Comparison of ENCODE assay signal across 8 cellular contexts in genomic region chr12:18430425-18431048, GRCh38.
DNase-seq lines count a peak whose midpoint lies in the region; ATAC-seq, FAIRE-seq and TF ChIP-seq lines count a peak whose summit lies in the region.

No MANE protein-coding gene starts in this region.

- H3K4me3 ChIP-seq in DOHH2 (ENCODE audit: low read length) (no peak overlapping the region), bronchial epithelial cell (ENCODE audit: low read depth, low read length) (no peak overlapping the region)

- no peak overlapping the region for H4K5ac ChIP-seq in H9 (ENCODE audit: insufficient read length, low read depth, low read length)

- no peak overlapping the region for H2AFZ ChIP-seq in H9 (ENCODE audit: low read length)

- H3K23me2 ChIP-seq in H9 (ENCODE audit: insufficient read length, low read depth, low read length, poor library complexity, severe bottlenecking): no peaks in the 10 kb centered on the region

- H3K4me1 Mint-ChIP-seq in H9: peaks cover 16 to 24% of the 10 kb centered on the region in 2 experiments

- no peaks in the 10 kb centered on the region for H3K36me3 Mint-ChIP-seq in H9 (ENCODE audit: insufficient read depth in 1 of 3, low read depth in 3 of 3)

- H3T11ph ChIP-seq in H9 (ENCODE audit: low read length): no peak overlapping the region

- no peak for FAIRE-seq in bronchial epithelial cell (lab: Jason Lieb, UNC)

- H3K4ac ChIP-seq in H9 (ENCODE audit: low read depth, low read length): no peak overlapping the region

- H4K91ac ChIP-seq in H9 (ENCODE audit: insufficient read length, low read depth, low read length): no peak overlapping the region

- no peaks in the 10 kb centered on the region for H3K9me2 ChIP-seq in DOHH2 (replicated peaks; ENCODE audit: control insufficient read depth, low read length)

- H3K27me3 Mint-ChIP-seq in H9 (ENCODE audit: low read depth): no peaks in the 10 kb centered on the region

- no peak overlapping the region for H2BK20ac ChIP-seq in H9 (ENCODE audit: low read depth, low read length, poor library complexity, severe bottlenecking)

- no peak overlapping the region for H3K18ac ChIP-seq in H9 (ENCODE audit: insufficient read length, low read depth, low read length)

- H3K9me3 Mint-ChIP-seq in H9: no peaks in the 10 kb centered on the region

- H3K36me3 ChIP-seq in DOHH2 (ENCODE audit: control insufficient read depth, low read length) (no peaks in the 10 kb centered on the region), bronchial epithelial cell (ENCODE audit: control insufficient read depth, insufficient read depth, low read length) (no peaks in the 10 kb centered on the region)

- peak; percentile 97 for ATAC-seq in left lobe of liver

- H3F3A ChIP-seq in DOHH2 (ENCODE audit: control insufficient read depth, insufficient read depth): no peaks in the 10 kb centered on the region

- H3K79me2 ChIP-seq in DOHH2 (ENCODE audit: control insufficient read depth, low read length): no peaks in the 10 kb centered on the region
- H3K79me2 ChIP-seq in H9 (ENCODE audit: insufficient read depth, low read length): no peaks in the 10 kb centered on the region

- H3K27ac ChIP-seq in DOHH2 (ENCODE audit: low read depth, low read length) (no peak overlapping the region), H9 (ENCODE audit: insufficient read length, low read depth, low read length) (no peak overlapping the region)

- no peak overlapping the region for H2BK5ac ChIP-seq in H9 (ENCODE audit: insufficient read length, low read length)

- no peak overlapping the region for H2BK120ac ChIP-seq in H9 (ENCODE audit: low read depth, low read length, poor library complexity, severe bottlenecking)

- H3K27me3 ChIP-seq in DOHH2 (ENCODE audit: control insufficient read depth, low read length) (no peaks in the 10 kb centered on the region), H9 (ENCODE audit: insufficient read depth, low read length) (no peaks in the 10 kb centered on the region), bronchial epithelial cell (ENCODE audit: control insufficient read depth, insufficient read depth, low read length) (no peaks in the 10 kb centered on the region)

- no peak overlapping the region for H3K14ac ChIP-seq in H9 (ENCODE audit: insufficient read depth, low read length)

- H3K79me1 ChIP-seq in H9 (ENCODE audit: insufficient read depth, low read depth, low read length, poor library complexity, severe bottlenecking): no peaks in the 10 kb centered on the region

- H2AK5ac ChIP-seq in H9 (ENCODE audit: insufficient read length, low read length): no peak overlapping the region

- no peak overlapping the region for H4K8ac ChIP-seq in H9 (replicated peaks; ENCODE audit: insufficient read length, low read depth, low read length)

- H2BK15ac ChIP-seq in H9 (ENCODE audit: low read depth, low read length): no peak overlapping the region

- H2BK12ac ChIP-seq in H9 (ENCODE audit: insufficient read length, low read depth, low read length): no peak overlapping the region

- TF ChIP-seq CTCF in DOHH2 (IDR thresholded peaks at IDR 0.05; ENCODE audit: low read depth, low read length, poor library complexity, severe bottlenecking) (peak; percentile 74), H9 (conservative IDR thresholded peaks at IDR 0.05) (peak; percentile 93; the same call in 2 of the 3 replicates), bronchial epithelial cell (IDR thresholded peaks at IDR 0.05; ENCODE audit: insufficient read depth, low read length, severe bottlenecking) (peak; percentile 77)

- H3K4me3 Mint-ChIP-seq in H9: no peak overlapping the region

- H3K9me3 ChIP-seq in DOHH2 (ENCODE audit: control insufficient read depth, insufficient read depth, low read length) (no peaks in the 10 kb centered on the region), H9 (ENCODE audit: control insufficient read depth, low read depth, low read length) (no peaks in the 10 kb centered on the region)

- H3K27ac Mint-ChIP-seq in H9: no peak overlapping the region

- no CpG with 5 or more reads among the region's 3 CpGs for WGBS in H9 (ENCODE audit: extremely low coverage, insufficient read length, low lambda C conversion rate)

- H3K9ac ChIP-seq in H9 (ENCODE audit: extremely low read depth, insufficient read length, low read length): no peak overlapping the region

- H3K4me1 ChIP-seq in DOHH2 (ENCODE audit: control insufficient read depth, low read length) (no peaks in the 10 kb centered on the region), H9 (ENCODE audit: insufficient read depth, low read length) (no peaks in the 10 kb centered on the region)

- H3K4me2 ChIP-seq in DOHH2 (ENCODE audit: low read length) (no peak overlapping the region), H9 (ENCODE audit: insufficient read depth, insufficient read length, low read length) (no peak overlapping the region)

- no peak overlapping the region for H3K56ac ChIP-seq in H9 (ENCODE audit: insufficient read length, low read depth, low read length)

- H3K23ac ChIP-seq in H9 (ENCODE audit: insufficient read length, low read depth, low read length): no peak overlapping the region

- DNase-seq in H9 (peak; percentile 59), NCI-H345 treated with DMSO at 0.1 percent for 48 hours (lab: John Stamatoyannopoulos, UW; ENCODE audit: unreplicated experiment) (peak; percentile 14), bronchial epithelial cell (ENCODE audit: low read depth) (peak; percentile 54), left lobe of liver (ENCODE audit: low spot score) (no peak), NCI-H2227 treated with DMSO at 0.1 percent for 48 hours (lab: John Stamatoyannopoulos, UW) (no peak)
- DNase-seq in activated effector memory CD4-positive, alpha-beta T cell treated with anti-CD3 and anti-CD28 coated beads, Interleukin-2, amount 50 U/mL, for 16 hours: no peak
- no peak for DNase-seq in activated CD4-positive, alpha-beta T cell treated with anti-CD3 and anti-CD28 coated beads, Interleukin-2, amount 50 U/mL, for 4 hours

- H4K20me1 ChIP-seq in DOHH2 (ENCODE audit: control insufficient read depth, insufficient read depth, low read depth, low read length): no peaks in the 10 kb centered on the region
- no peaks in the 10 kb centered on the region for H4K20me1 ChIP-seq in H9 (ENCODE audit: control insufficient read depth, insufficient read depth, insufficient read length)

Comparison
In these comparisons a context has a peak if more than half of its experiments do, and no peak if none do; other contexts are left out.
1. DNase-seq: peak in H9 (single experiment), NCI-H345 treated with DMSO at 0.1 percent for 48 hours (single experiment) and bronchial epithelial cell (single experiment); none in left lobe of liver (single experiment), NCI-H2227 treated with DMSO at 0.1 percent for 48 hours (single experiment), activated effector memory CD4-positive, alpha-beta T cell treated with anti-CD3 and anti-CD28 coated beads, Interleukin-2, amount 50 U/mL, for 16 hours (single experiment) and activated CD4-positive, alpha-beta T cell treated with anti-CD3 and anti-CD28 coated beads, Interleukin-2, amount 50 U/mL, for 4 hours (0 of 2).
2. Peak in every context shown above with its lines, with median percentiles within 50 percentile points of each other: CTCF ChIP-seq.